Comparison of ENCODE assay signal across 1 cellular context in the genomic region with DNA sequence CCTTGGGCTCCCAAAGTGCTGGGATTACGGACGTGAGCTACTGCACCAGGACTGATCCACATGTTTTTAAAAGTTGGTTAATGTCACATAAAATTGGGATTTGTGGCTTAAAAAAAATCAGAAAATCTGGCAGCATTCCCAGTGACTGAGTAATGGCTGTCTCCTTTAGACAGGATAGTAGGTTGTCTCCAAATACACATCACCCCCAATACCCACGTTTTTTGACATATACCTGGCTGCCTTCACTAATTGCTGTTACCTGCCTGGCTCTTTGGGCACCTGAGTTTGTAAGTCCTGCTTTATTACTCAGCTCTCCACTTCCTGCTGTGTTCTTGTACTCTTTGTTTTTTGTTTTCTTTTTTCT.
TF ChIP-seq lines count a peak whose summit lies in the region.

No MANE protein-coding gene starts in this region.

TF ChIP-seq in SK-N-SH treated with all-trans-retinoic acid at 6 μM for 48 hours, 23 proteins besides CTCF, POLR2A, EP300 and RAD21 (continued from another document):
- TF ChIP-seq, protein P1, sequence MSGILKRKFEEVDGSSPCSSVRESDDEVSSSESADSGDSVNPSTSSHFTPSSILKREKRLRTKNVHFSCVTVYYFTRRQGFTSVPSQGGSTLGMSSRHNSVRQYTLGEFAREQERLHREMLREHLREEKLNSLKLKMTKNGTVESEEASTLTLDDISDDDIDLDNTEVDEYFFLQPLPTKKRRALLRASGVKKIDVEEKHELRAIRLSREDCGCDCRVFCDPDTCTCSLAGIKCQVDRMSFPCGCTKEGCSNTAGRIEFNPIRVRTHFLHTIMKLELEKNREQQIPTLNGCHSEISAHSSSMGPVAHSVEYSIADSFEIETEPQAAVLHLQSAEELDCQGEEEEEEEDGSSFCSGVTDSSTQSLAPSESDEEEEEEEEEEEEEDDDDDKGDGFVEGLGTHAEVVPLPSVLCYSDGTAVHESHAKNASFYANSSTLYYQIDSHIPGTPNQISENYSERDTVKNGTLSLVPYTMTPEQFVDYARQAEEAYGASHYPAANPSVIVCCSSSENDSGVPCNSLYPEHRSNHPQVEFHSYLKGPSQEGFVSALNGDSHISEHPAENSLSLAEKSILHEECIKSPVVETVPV (CRISPR knock-in tag; IDR thresholded peaks at IDR 0.05) = no peak
- TF ChIP-seq SNAI2 (CRISPR knock-in tag; IDR thresholded peaks at IDR 0.05) (no peak), ISL1 (CRISPR knock-in tag; IDR thresholded peaks at IDR 0.05) (no peak), ZC3H10 (CRISPR knock-in tag; IDR thresholded peaks at IDR 0.05) (no peak), ESRRG (CRISPR knock-in tag; IDR thresholded peaks at IDR 0.05) (no peak), OSR1 (CRISPR knock-in tag; IDR thresholded peaks at IDR 0.05) (no peak), TCF4 (CRISPR knock-in tag; IDR thresholded peaks at IDR 0.05; ENCODE audit: borderline replicate concordance) (no peak), CSDC2 (CRISPR knock-in tag; IDR thresholded peaks at IDR 0.05) (no peak), ZNF70 (CRISPR knock-in tag; IDR thresholded peaks at IDR 0.05) (no peak)
- TF ChIP-seq, protein P2, sequence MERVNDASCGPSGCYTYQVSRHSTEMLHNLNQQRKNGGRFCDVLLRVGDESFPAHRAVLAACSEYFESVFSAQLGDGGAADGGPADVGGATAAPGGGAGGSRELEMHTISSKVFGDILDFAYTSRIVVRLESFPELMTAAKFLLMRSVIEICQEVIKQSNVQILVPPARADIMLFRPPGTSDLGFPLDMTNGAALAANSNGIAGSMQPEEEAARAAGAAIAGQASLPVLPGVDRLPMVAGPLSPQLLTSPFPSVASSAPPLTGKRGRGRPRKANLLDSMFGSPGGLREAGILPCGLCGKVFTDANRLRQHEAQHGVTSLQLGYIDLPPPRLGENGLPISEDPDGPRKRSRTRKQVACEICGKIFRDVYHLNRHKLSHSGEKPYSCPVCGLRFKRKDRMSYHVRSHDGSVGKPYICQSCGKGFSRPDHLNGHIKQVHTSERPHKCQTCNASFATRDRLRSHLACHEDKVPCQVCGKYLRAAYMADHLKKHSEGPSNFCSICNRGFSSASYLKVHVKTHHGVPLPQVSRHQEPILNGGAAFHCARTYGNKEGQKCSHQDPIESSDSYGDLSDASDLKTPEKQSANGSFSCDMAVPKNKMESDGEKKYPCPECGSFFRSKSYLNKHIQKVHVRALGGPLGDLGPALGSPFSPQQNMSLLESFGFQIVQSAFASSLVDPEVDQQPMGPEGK (CRISPR knock-in tag; IDR thresholded peaks at IDR 0.05; ENCODE audit: borderline replicate concordance) = no peak
TF ChIP-seq in SK-N-SH treated with all-trans-retinoic acid at 6 μM for 48 hours: peak in this region for 0.
